In the genomic region with DNA sequence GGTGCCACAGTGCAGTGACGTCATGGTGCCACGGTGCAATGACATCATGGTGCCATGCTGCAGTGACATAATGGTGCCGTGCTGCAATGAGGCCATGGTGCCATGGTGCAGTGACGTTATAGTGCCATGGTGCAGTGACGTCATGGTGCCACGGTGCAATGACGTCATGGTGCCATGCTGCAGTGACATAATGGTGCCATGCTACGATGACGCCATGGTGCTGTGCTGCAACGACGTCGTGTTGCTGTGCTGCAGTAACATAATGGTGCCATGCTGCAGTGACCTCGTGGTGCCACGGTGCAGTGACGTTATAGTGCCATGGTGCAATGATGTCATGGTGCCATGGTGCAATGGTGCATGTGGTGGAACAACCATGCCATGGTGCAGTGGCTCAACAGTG, we compare ENCODE assay signal across 3 cellular contexts.
A peak's percentile ranks its signal among the peaks of the same experiment; 100 is the strongest.
TF ChIP-seq lines count a peak whose summit lies in the region.

No MANE protein-coding gene starts in this region.

TF ChIP-seq in HEK293, 187 proteins besides CTCF, POLR2A, EP300 and RAD21:
- TF ChIP-seq, protein P1, sequence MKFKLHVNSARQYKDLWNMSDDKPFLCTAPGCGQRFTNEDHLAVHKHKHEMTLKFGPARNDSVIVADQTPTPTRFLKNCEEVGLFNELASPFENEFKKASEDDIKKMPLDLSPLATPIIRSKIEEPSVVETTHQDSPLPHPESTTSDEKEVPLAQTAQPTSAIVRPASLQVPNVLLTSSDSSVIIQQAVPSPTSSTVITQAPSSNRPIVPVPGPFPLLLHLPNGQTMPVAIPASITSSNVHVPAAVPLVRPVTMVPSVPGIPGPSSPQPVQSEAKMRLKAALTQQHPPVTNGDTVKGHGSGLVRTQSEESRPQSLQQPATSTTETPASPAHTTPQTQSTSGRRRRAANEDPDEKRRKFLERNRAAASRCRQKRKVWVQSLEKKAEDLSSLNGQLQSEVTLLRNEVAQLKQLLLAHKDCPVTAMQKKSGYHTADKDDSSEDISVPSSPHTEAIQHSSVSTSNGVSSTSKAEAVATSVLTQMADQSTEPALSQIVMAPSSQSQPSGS (tag by site-specific recombination; IDR thresholded peaks at IDR 0.05; ENCODE audit: low read depth) = peak; percentile 80
- TF ChIP-seq, protein P2, sequence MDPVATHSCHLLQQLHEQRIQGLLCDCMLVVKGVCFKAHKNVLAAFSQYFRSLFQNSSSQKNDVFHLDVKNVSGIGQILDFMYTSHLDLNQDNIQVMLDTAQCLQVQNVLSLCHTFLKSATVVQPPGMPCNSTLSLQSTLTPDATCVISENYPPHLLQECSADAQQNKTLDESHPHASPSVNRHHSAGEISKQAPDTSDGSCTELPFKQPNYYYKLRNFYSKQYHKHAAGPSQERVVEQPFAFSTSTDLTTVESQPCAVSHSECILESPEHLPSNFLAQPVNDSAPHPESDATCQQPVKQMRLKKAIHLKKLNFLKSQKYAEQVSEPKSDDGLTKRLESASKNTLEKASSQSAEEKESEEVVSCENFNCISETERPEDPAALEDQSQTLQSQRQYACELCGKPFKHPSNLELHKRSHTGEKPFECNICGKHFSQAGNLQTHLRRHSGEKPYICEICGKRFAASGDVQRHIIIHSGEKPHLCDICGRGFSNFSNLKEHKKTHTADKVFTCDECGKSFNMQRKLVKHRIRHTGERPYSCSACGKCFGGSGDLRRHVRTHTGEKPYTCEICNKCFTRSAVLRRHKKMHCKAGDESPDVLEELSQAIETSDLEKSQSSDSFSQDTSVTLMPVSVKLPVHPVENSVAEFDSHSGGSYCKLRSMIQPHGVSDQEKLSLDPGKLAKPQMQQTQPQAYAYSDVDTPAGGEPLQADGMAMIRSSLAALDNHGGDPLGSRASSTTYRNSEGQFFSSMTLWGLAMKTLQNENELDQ (tag by site-specific recombination; IDR thresholded peaks at IDR 0.05; ENCODE audit: low read depth) = no peak
- TF ChIP-seq ZNF629 (tag by site-specific recombination; IDR thresholded peaks at IDR 0.05) (peak; percentile 72), ZBTB21 (tag by site-specific recombination; IDR thresholded peaks at IDR 0.05) (peak; percentile 55; the same call in 1 of the 2 replicates)

TF ChIP-seq in Ishikawa, 13 proteins besides CTCF, POLR2A, EP300 and RAD21 (continued from another document):
- peak; percentile 48; the same call in 1 of the 2 replicates for TF ChIP-seq CREB1 (IDR thresholded peaks at IDR 0.05; ENCODE audit: low read depth)

TF ChIP-seq in K562, 482 proteins besides CTCF, POLR2A, EP300 and RAD21 (continued from another document and continues in another):
- TF ChIP-seq, protein P3, sequence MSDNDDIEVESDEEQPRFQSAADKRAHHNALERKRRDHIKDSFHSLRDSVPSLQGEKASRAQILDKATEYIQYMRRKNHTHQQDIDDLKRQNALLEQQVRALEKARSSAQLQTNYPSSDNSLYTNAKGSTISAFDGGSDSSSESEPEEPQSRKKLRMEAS (CRISPR knock-in tag; IDR thresholded peaks at IDR 0.05) = peak; percentile 43; the same call in 1 of the 2 replicates
- TF ChIP-seq NEUROD1 (IDR thresholded peaks at IDR 0.05; ENCODE audit: borderline replicate concordance, low read depth, low read length, partially characterized antibody) (no peak), ZNF316 (IDR thresholded peaks at IDR 0.05) (no peak), SREBF2 (CRISPR knock-in tag; IDR thresholded peaks at IDR 0.05) (no peak), SAFB (IDR thresholded peaks at IDR 0.05; ENCODE audit: borderline replicate concordance, low read depth, low read length) (no peak), SLC30A9 (CRISPR knock-in tag; IDR thresholded peaks at IDR 0.05) (no peak), FUS (optimal IDR thresholded peaks at IDR 0.05; ENCODE audit: low read depth, low read length) (no peak), KLF1 (tag; IDR thresholded peaks at IDR 0.05) (no peak), ZNF121 (CRISPR knock-in tag; conservative IDR thresholded peaks at IDR 0.05) (no peak), JUNB (CRISPR knock-in tag; conservative IDR thresholded peaks at IDR 0.05) (0 out of 2 replicates have a peak, but pooled peaks have one; percentile 22), PHF20 (IDR thresholded peaks at IDR 0.05; ENCODE audit: partially characterized antibody) (no peak), MTA3 (IDR thresholded peaks at IDR 0.05; ENCODE audit: borderline replicate concordance) (no peak), ZNF384 (IDR thresholded peaks at IDR 0.05; ENCODE audit: low read depth, low read length) (no peak), MTA1 (IDR thresholded peaks at IDR 0.05; ENCODE audit: borderline replicate concordance) (no peak), GABPA (tag; conservative IDR thresholded peaks at IDR 0.05; ENCODE audit: low read depth) (no peak), POLR2G (IDR thresholded peaks at IDR 0.05; ENCODE audit: low read depth, low read length) (no peak), ZNF766 (CRISPR knock-in tag; conservative IDR thresholded peaks at IDR 0.05) (no peak), ZNF143 (CRISPR knock-in tag; IDR thresholded peaks at IDR 0.05) (no peak), ZNF140 (CRISPR knock-in tag; IDR thresholded peaks at IDR 0.05) (no peak), BACH1 (tag; IDR thresholded peaks at IDR 0.05) (no peak), DMBX1 (CRISPR knock-in tag; IDR thresholded peaks at IDR 0.05; ENCODE audit: borderline replicate concordance) (no peak), ATF7 (IDR thresholded peaks at IDR 0.05) (peak; percentile 53; the same call in 1 of the 2 replicates), ZNF217 (CRISPR knock-in tag; IDR thresholded peaks at IDR 0.05) (no peak), YBX1 (IDR thresholded peaks at IDR 0.05) (no peak), RBM22 (IDR thresholded peaks at IDR 0.05; ENCODE audit: low read depth, low read length, poor library complexity, severe bottlenecking) (no peak), ZNF778 (CRISPR knock-in tag; IDR thresholded peaks at IDR 0.05) (no peak), CREM (IDR thresholded peaks at IDR 0.05; ENCODE audit: low read depth) (peak; percentile 85), SMARCA4 (IDR thresholded peaks at IDR 0.05) (no peak), CHD4 (IDR thresholded peaks at IDR 0.05; ENCODE audit: insufficient read depth, insufficient replicate concordance, low read depth, low read length, poor library complexity, severe bottlenecking) (no peak)
- TF ChIP-seq, protein P4, sequence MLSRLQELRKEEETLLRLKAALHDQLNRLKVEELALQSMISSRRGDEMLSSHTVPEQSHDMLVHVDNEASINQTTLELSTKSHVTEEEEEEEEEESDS (CRISPR knock-in tag; IDR thresholded peaks at IDR 0.05) = no peak
- TF ChIP-seq, protein P1 (CRISPR knock-in tag; IDR thresholded peaks at IDR 0.05) = peak; percentile 89; the same call in 1 of the 2 replicates
- TF ChIP-seq, protein P5, sequence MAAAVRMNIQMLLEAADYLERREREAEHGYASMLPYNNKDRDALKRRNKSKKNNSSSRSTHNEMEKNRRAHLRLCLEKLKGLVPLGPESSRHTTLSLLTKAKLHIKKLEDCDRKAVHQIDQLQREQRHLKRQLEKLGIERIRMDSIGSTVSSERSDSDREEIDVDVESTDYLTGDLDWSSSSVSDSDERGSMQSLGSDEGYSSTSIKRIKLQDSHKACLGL (CRISPR knock-in tag; IDR thresholded peaks at IDR 0.05; ENCODE audit: borderline replicate concordance, poor library complexity, severe bottlenecking) = no peak
- TF ChIP-seq, protein P6, sequence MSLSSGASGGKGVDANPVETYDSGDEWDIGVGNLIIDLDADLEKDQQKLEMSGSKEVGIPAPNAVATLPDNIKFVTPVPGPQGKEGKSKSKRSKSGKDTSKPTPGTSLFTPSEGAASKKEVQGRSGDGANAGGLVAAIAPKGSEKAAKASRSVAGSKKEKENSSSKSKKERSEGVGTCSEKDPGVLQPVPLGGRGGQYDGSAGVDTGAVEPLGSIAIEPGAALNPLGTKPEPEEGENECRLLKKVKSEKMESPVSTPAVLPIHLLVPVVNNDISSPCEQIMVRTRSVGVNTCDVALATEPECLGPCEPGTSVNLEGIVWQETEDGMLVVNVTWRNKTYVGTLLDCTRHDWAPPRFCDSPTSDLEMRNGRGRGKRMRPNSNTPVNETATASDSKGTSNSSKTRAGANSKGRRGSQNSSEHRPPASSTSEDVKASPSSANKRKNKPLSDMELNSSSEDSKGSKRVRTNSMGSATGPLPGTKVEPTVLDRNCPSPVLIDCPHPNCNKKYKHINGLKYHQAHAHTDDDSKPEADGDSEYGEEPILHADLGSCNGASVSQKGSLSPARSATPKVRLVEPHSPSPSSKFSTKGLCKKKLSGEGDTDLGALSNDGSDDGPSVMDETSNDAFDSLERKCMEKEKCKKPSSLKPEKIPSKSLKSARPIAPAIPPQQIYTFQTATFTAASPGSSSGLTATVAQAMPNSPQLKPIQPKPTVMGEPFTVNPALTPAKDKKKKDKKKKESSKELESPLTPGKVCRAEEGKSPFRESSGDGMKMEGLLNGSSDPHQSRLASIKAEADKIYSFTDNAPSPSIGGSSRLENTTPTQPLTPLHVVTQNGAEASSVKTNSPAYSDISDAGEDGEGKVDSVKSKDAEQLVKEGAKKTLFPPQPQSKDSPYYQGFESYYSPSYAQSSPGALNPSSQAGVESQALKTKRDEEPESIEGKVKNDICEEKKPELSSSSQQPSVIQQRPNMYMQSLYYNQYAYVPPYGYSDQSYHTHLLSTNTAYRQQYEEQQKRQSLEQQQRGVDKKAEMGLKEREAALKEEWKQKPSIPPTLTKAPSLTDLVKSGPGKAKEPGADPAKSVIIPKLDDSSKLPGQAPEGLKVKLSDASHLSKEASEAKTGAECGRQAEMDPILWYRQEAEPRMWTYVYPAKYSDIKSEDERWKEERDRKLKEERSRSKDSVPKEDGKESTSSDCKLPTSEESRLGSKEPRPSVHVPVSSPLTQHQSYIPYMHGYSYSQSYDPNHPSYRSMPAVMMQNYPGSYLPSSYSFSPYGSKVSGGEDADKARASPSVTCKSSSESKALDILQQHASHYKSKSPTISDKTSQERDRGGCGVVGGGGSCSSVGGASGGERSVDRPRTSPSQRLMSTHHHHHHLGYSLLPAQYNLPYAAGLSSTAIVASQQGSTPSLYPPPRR (CRISPR knock-in tag; IDR thresholded peaks at IDR 0.05; ENCODE audit: borderline replicate concordance) = no peak
- TF ChIP-seq, protein P7, sequence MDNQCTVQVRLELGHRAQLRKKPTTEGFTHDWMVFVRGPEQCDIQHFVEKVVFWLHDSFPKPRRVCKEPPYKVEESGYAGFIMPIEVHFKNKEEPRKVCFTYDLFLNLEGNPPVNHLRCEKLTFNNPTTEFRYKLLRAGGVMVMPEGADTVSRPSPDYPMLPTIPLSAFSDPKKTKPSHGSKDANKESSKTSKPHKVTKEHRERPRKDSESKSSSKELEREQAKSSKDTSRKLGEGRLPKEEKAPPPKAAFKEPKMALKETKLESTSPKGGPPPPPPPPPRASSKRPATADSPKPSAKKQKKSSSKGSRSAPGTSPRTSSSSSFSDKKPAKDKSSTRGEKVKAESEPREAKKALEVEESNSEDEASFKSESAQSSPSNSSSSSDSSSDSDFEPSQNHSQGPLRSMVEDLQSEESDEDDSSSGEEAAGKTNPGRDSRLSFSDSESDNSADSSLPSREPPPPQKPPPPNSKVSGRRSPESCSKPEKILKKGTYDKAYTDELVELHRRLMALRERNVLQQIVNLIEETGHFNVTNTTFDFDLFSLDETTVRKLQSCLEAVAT (IDR thresholded peaks at IDR 0.05) = no peak
- TF ChIP-seq, protein P8, sequence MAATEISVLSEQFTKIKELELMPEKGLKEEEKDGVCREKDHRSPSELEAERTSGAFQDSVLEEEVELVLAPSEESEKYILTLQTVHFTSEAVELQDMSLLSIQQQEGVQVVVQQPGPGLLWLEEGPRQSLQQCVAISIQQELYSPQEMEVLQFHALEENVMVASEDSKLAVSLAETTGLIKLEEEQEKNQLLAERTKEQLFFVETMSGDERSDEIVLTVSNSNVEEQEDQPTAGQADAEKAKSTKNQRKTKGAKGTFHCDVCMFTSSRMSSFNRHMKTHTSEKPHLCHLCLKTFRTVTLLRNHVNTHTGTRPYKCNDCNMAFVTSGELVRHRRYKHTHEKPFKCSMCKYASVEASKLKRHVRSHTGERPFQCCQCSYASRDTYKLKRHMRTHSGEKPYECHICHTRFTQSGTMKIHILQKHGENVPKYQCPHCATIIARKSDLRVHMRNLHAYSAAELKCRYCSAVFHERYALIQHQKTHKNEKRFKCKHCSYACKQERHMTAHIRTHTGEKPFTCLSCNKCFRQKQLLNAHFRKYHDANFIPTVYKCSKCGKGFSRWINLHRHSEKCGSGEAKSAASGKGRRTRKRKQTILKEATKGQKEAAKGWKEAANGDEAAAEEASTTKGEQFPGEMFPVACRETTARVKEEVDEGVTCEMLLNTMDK (IDR thresholded peaks at IDR 0.05; ENCODE audit: borderline replicate concordance, insufficient read depth, low read depth, low read length, poor library complexity, severe bottlenecking) = no peak
- TF ChIP-seq, protein P9, sequence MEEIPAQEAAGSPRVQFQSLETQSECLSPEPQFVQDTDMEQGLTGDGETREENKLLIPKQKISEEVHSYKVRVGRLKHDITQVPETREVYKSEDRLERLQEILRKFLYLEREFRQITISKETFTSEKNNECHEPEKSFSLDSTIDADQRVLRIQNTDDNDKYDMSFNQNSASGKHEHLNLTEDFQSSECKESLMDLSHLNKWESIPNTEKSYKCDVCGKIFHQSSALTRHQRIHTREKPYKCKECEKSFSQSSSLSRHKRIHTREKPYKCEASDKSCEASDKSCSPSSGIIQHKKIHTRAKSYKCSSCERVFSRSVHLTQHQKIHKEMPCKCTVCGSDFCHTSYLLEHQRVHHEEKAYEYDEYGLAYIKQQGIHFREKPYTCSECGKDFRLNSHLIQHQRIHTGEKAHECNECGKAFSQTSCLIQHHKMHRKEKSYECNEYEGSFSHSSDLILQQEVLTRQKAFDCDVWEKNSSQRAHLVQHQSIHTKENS (CRISPR knock-in tag; IDR thresholded peaks at IDR 0.05) = no peak
- TF ChIP-seq, protein P10, sequence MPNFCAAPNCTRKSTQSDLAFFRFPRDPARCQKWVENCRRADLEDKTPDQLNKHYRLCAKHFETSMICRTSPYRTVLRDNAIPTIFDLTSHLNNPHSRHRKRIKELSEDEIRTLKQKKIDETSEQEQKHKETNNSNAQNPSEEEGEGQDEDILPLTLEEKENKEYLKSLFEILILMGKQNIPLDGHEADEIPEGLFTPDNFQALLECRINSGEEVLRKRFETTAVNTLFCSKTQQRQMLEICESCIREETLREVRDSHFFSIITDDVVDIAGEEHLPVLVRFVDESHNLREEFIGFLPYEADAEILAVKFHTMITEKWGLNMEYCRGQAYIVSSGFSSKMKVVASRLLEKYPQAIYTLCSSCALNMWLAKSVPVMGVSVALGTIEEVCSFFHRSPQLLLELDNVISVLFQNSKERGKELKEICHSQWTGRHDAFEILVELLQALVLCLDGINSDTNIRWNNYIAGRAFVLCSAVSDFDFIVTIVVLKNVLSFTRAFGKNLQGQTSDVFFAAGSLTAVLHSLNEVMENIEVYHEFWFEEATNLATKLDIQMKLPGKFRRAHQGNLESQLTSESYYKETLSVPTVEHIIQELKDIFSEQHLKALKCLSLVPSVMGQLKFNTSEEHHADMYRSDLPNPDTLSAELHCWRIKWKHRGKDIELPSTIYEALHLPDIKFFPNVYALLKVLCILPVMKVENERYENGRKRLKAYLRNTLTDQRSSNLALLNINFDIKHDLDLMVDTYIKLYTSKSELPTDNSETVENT (CRISPR knock-in tag; IDR thresholded peaks at IDR 0.05) = no peak
